ENCODE assay signal across 2 cellular contexts in the genomic region with DNA sequence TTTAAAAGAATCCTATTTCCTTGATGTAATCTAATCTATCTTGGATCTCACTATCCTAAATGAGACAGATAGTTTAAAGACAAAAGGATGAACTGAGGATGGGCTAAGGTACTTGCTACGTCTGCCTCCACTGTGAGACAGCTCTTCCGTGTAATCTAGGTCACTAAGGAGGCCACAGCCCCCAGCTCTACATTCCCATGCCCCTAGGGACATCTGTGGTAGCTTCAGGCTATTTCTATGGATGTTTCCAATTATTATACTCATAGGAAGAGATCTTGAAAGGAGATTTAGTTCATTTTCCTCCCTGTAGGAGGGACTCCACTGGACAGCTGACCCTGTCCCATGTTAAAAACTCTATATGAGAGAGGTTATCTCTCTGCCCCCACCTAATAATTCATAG.
TF ChIP-seq lines count a peak whose summit lies in the region.

No MANE protein-coding gene starts in this region.

TF ChIP-seq in SK-N-SH, 30 proteins besides CTCF, POLR2A, EP300 and RAD21 (continued from another document):
- TF ChIP-seq, protein P1, sequence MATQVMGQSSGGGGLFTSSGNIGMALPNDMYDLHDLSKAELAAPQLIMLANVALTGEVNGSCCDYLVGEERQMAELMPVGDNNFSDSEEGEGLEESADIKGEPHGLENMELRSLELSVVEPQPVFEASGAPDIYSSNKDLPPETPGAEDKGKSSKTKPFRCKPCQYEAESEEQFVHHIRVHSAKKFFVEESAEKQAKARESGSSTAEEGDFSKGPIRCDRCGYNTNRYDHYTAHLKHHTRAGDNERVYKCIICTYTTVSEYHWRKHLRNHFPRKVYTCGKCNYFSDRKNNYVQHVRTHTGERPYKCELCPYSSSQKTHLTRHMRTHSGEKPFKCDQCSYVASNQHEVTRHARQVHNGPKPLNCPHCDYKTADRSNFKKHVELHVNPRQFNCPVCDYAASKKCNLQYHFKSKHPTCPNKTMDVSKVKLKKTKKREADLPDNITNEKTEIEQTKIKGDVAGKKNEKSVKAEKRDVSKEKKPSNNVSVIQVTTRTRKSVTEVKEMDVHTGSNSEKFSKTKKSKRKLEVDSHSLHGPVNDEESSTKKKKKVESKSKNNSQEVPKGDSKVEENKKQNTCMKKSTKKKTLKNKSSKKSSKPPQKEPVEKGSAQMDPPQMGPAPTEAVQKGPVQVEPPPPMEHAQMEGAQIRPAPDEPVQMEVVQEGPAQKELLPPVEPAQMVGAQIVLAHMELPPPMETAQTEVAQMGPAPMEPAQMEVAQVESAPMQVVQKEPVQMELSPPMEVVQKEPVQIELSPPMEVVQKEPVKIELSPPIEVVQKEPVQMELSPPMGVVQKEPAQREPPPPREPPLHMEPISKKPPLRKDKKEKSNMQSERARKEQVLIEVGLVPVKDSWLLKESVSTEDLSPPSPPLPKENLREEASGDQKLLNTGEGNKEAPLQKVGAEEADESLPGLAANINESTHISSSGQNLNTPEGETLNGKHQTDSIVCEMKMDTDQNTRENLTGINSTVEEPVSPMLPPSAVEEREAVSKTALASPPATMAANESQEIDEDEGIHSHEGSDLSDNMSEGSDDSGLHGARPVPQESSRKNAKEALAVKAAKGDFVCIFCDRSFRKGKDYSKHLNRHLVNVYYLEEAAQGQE (IDR thresholded peaks at IDR 0.05; ENCODE audit: low read depth, low read length): no peak
- TF ChIP-seq NRF1 (IDR thresholded peaks at IDR 0.05; ENCODE audit: low read depth, low read length) (no peak), SIN3A (IDR thresholded peaks at IDR 0.05; ENCODE audit: borderline replicate concordance, low read depth, low read length) (no peak), POLR2AphosphoS5 (IDR thresholded peaks at IDR 0.05; ENCODE audit: low read depth, low read length) (no peak), FOXM1 (IDR thresholded peaks at IDR 0.05; ENCODE audit: low read depth) (no peak), RCOR1 (IDR thresholded peaks at IDR 0.05; ENCODE audit: low read length) (no peak), FOXJ3 (CRISPR knock-in tag; IDR thresholded peaks at IDR 0.05) (no peak), NFIC (IDR thresholded peaks at IDR 0.05; ENCODE audit: borderline replicate concordance) (no peak), GATA2 (CRISPR knock-in tag; IDR thresholded peaks at IDR 0.05) (no peak), RXRA (IDR thresholded peaks at IDR 0.05; ENCODE audit: borderline replicate concordance, low read depth) (no peak), GABPA (IDR thresholded peaks at IDR 0.05; ENCODE audit: low read depth) (no peak), SMC3 (IDR thresholded peaks at IDR 0.05; ENCODE audit: low read depth, low read length) (no peak), EZH2phosphoT487 (IDR thresholded peaks at IDR 0.05; ENCODE audit: borderline replicate concordance, low read depth) (no peak), CHD2 (IDR thresholded peaks at IDR 0.05; ENCODE audit: low read length, partially characterized antibody) (no peak), FOSL2 (IDR thresholded peaks at IDR 0.05; ENCODE audit: borderline replicate concordance, low read depth) (no peak), JUND (IDR thresholded peaks at IDR 0.05) (no peak)
- TF ChIP-seq, protein P2, sequence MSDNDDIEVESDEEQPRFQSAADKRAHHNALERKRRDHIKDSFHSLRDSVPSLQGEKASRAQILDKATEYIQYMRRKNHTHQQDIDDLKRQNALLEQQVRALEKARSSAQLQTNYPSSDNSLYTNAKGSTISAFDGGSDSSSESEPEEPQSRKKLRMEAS (IDR thresholded peaks at IDR 0.05; ENCODE audit: low read depth): no peak
- TF ChIP-seq, protein P3, sequence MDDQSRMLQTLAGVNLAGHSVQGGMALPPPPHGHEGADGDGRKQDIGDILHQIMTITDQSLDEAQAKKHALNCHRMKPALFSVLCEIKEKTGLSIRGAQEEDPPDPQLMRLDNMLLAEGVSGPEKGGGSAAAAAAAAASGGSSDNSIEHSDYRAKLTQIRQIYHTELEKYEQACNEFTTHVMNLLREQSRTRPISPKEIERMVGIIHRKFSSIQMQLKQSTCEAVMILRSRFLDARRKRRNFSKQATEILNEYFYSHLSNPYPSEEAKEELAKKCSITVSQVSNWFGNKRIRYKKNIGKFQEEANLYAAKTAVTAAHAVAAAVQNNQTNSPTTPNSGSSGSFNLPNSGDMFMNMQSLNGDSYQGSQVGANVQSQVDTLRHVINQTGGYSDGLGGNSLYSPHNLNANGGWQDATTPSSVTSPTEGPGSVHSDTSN (IDR thresholded peaks at IDR 0.05): no peak
- TF ChIP-seq, protein P4, sequence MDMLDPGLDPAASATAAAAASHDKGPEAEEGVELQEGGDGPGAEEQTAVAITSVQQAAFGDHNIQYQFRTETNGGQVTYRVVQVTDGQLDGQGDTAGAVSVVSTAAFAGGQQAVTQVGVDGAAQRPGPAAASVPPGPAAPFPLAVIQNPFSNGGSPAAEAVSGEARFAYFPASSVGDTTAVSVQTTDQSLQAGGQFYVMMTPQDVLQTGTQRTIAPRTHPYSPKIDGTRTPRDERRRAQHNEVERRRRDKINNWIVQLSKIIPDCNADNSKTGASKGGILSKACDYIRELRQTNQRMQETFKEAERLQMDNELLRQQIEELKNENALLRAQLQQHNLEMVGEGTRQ (IDR thresholded peaks at IDR 0.05; ENCODE audit: borderline replicate concordance, low read depth, low read length): no peak

TF ChIP-seq in SK-N-SH treated with all-trans-retinoic acid at 6 μM for 48 hours, 23 proteins besides CTCF, POLR2A, EP300 and RAD21 (continued from another document):
- TF ChIP-seq, protein P5, sequence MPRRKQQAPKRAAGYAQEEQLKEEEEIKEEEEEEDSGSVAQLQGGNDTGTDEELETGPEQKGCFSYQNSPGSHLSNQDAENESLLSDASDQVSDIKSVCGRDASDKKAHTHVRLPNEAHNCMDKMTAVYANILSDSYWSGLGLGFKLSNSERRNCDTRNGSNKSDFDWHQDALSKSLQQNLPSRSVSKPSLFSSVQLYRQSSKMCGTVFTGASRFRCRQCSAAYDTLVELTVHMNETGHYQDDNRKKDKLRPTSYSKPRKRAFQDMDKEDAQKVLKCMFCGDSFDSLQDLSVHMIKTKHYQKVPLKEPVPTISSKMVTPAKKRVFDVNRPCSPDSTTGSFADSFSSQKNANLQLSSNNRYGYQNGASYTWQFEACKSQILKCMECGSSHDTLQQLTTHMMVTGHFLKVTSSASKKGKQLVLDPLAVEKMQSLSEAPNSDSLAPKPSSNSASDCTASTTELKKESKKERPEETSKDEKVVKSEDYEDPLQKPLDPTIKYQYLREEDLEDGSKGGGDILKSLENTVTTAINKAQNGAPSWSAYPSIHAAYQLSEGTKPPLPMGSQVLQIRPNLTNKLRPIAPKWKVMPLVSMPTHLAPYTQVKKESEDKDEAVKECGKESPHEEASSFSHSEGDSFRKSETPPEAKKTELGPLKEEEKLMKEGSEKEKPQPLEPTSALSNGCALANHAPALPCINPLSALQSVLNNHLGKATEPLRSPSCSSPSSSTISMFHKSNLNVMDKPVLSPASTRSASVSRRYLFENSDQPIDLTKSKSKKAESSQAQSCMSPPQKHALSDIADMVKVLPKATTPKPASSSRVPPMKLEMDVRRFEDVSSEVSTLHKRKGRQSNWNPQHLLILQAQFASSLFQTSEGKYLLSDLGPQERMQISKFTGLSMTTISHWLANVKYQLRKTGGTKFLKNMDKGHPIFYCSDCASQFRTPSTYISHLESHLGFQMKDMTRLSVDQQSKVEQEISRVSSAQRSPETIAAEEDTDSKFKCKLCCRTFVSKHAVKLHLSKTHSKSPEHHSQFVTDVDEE (CRISPR knock-in tag; IDR thresholded peaks at IDR 0.05): no peak
- TF ChIP-seq, protein P6, sequence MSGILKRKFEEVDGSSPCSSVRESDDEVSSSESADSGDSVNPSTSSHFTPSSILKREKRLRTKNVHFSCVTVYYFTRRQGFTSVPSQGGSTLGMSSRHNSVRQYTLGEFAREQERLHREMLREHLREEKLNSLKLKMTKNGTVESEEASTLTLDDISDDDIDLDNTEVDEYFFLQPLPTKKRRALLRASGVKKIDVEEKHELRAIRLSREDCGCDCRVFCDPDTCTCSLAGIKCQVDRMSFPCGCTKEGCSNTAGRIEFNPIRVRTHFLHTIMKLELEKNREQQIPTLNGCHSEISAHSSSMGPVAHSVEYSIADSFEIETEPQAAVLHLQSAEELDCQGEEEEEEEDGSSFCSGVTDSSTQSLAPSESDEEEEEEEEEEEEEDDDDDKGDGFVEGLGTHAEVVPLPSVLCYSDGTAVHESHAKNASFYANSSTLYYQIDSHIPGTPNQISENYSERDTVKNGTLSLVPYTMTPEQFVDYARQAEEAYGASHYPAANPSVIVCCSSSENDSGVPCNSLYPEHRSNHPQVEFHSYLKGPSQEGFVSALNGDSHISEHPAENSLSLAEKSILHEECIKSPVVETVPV (CRISPR knock-in tag; IDR thresholded peaks at IDR 0.05): no peak
- no peak for TF ChIP-seq ZNF70 (CRISPR knock-in tag; IDR thresholded peaks at IDR 0.05)
- no peak for TF ChIP-seq OSR1 (CRISPR knock-in tag; IDR thresholded peaks at IDR 0.05)
- TF ChIP-seq, protein P7, sequence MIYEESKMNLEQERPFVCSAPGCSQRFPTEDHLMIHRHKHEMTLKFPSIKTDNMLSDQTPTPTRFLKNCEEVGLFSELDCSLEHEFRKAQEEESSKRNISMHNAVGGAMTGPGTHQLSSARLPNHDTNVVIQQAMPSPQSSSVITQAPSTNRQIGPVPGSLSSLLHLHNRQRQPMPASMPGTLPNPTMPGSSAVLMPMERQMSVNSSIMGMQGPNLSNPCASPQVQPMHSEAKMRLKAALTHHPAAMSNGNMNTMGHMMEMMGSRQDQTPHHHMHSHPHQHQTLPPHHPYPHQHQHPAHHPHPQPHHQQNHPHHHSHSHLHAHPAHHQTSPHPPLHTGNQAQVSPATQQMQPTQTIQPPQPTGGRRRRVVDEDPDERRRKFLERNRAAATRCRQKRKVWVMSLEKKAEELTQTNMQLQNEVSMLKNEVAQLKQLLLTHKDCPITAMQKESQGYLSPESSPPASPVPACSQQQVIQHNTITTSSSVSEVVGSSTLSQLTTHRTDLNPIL (CRISPR knock-in tag; IDR thresholded peaks at IDR 0.05; ENCODE audit: low read depth): no peak
- TF ChIP-seq ZC3H10 (CRISPR knock-in tag; IDR thresholded peaks at IDR 0.05): no peak
- TF ChIP-seq ARNTL (CRISPR knock-in tag; IDR thresholded peaks at IDR 0.05; ENCODE audit: borderline replicate concordance, low read depth): no peak
- TF ChIP-seq ZFP30 (CRISPR knock-in tag; IDR thresholded peaks at IDR 0.05): no peak
- TF ChIP-seq BACH2 (CRISPR knock-in tag; IDR thresholded peaks at IDR 0.05; ENCODE audit: borderline replicate concordance): no peak
